8 cellular contexts compared by ENCODE assay signal in genomic region chr5:119411291-119411934, GRCh38. TPM values are rescaled to one million over a fixed set of nuclear protein-coding genes. Genes with fewer than 3 reads are reported as not detected.
DNase-seq lines count a peak whose midpoint lies in the region; FAIRE-seq and TF ChIP-seq lines count a peak whose summit lies in the region.

No MANE protein-coding gene starts in this region.

- no peak overlapping the region for H3K14ac ChIP-seq in H1 (ENCODE audit: insufficient read length)

- H3K4me2 ChIP-seq in OCI-LY1 (ENCODE audit: low read length) (peak overlapping the region; percentile 66), H1 (ENCODE audit: insufficient read depth in 1 of 2, low read depth in 2 of 2, low read length in 2 of 2) (peak overlapping the region; percentile 20 to 87)

- POLR2A ChIA-PET in H1 (lab: Charles Lee; ENCODE audit: partially characterized antibody) = interaction anchor here (0.9 to 1.2 kb wide), 3 partner anchors 25 to 423 kb away, joined by 3 to 6 read pairs (median 4); partner anchors contain the start of gene DTWD2

- H3K79me1 ChIP-seq in H1 (ENCODE audit: low read depth, low read length) = no peaks in the 10 kb centered on the region

- no peak overlapping the region for H3K4ac ChIP-seq in H1 (replicated peaks; ENCODE audit: insufficient read length, low read depth, low read length)

- peaks cover 7% of the 10 kb centered on the region for H3K4me1 Mint-ChIP-seq in neural crest cell

- H4K91ac ChIP-seq in H1 (replicated peaks; ENCODE audit: insufficient read length, low read length) = no peak overlapping the region

- no peak for TF ChIP-seq EP300 in H1 (IDR thresholded peaks at IDR 0.05; ENCODE audit: borderline replicate concordance in 1 of 2, low read depth in 2 of 2, low read length in 2 of 2)

- no peak; a peak in 1 of 4 replicates for TF ChIP-seq RAD21 in H1 (IDR thresholded peaks at IDR 0.05 in 1 of 2, conservative IDR thresholded peaks at IDR 0.05 in 1 of 2; ENCODE audit: low read depth in 2 of 2, low read length in 2 of 2)

- H3K4me3 Mint-ChIP-seq in neural crest cell = peak overlapping the region; percentile 88

- no peak for TF ChIP-seq POLR2A in H1 (IDR thresholded peaks at IDR 0.05; ENCODE audit: control extremely low read depth in 1 of 2, low read depth in 2 of 2, low read length in 2 of 2)

- no peaks in the 10 kb centered on the region for H3K9me3 Mint-ChIP-seq in neural crest cell

- WGBS in H1 (ENCODE audit: extremely low coverage in 1 of 2, insufficient coverage in 1 of 2, insufficient read length in 1 of 2, insufficient replicate concordance in 2 of 2, low coverage in 1 of 2, low lambda C conversion rate in 2 of 2, missing lambda C conversion rate in 1 of 2), 2 experiments = 26% methylated on average over 9 of the region's 9 CpGs; no CpG with 5 or more reads in 1 of the 2 experiments

- no peak overlapping the region for H2BK15ac ChIP-seq in H1 (ENCODE audit: low read length)

- H3K4me1 ChIP-seq in OCI-LY1 (ENCODE audit: insufficient read depth, low read length, severe bottlenecking) = peaks cover 29% of the 10 kb centered on the region
- no peaks in the 10 kb centered on the region for H3K4me1 ChIP-seq in H1 (replicated peaks in 1 of 4; ENCODE audit: control insufficient read depth in 3 of 4, insufficient read depth in 4 of 4, low read length in 3 of 4)

- no peak overlapping the region for H4K5ac ChIP-seq in H1 (ENCODE audit: insufficient read length, low read depth, low read length)

- H2AK5ac ChIP-seq in H1 (ENCODE audit: low read depth, low read length) = no peak overlapping the region

- no peaks in the 10 kb centered on the region for H3K36me3 Mint-ChIP-seq in neural crest cell (ENCODE audit: low read depth)

- no peak overlapping the region for H4K8ac ChIP-seq in H1 (ENCODE audit: extremely low read depth, insufficient read depth, low read length)

- H3K27me3 ChIP-seq in OCI-LY1 (ENCODE audit: insufficient read depth, low read length) = no peaks in the 10 kb centered on the region
- no peaks in the 10 kb centered on the region for H3K27me3 ChIP-seq in H1 (replicated peaks in 1 of 4; ENCODE audit: control insufficient read depth in 3 of 4, extremely low read depth in 1 of 4, insufficient read depth in 3 of 4, low read length in 3 of 4)

- no peaks in the 10 kb centered on the region for H3K79me2 ChIP-seq in OCI-LY1 (ENCODE audit: insufficient read depth, low read length)
- H3K79me2 ChIP-seq in H1 (ENCODE audit: control insufficient read depth in 1 of 2, insufficient read depth in 2 of 2, low read length in 2 of 2) = no peaks in the 10 kb centered on the region

- no peak overlapping the region for H2BK5ac ChIP-seq in H1 (ENCODE audit: low read depth, low read length)

- H3K9me3 ChIP-seq in OCI-LY1 (ENCODE audit: low read length) (no peaks in the 10 kb centered on the region), H1 (ENCODE audit: insufficient read depth in 2 of 2, low read depth in 1 of 2, low read length in 1 of 2) (no peaks in the 10 kb centered on the region)

- TF ChIP-seq CTCF in OCI-LY1 (IDR thresholded peaks at IDR 0.05; ENCODE audit: low read length) (no peak), H1 (IDR thresholded peaks at IDR 0.05; ENCODE audit: control extremely low read depth in 1 of 3, insufficient read depth in 1 of 3, low read depth in 1 of 3, low read length in 3 of 3) (peak in 1 of 3 experiments; percentile 48; a peak in 2 of 4 replicates), neural crest cell (conservative IDR thresholded peaks at IDR 0.05) (no peak)

- H3K36me3 ChIP-seq in OCI-LY1 (ENCODE audit: insufficient read depth, low read length) = no peaks in the 10 kb centered on the region
- no peaks in the 10 kb centered on the region for H3K36me3 ChIP-seq in H1 (ENCODE audit: control insufficient read depth in 2 of 4, insufficient read depth in 4 of 4, low read length in 3 of 4)

- CTCF ChIA-PET in H1 (lab: Charles Lee; ENCODE audit: partially characterized antibody) = interaction anchor here (0.6 to 5.4 kb wide), 74 partner anchors 7 to 464 kb away, joined by 3 to 46 read pairs (median 6); partner anchors contain the start of gene DTWD2

- no peaks in the 10 kb centered on the region for H3K9me2 ChIP-seq in OCI-LY1 (ENCODE audit: low read depth, low read length)

- H3K27ac Mint-ChIP-seq in neural crest cell (ENCODE audit: unreplicated experiment) = peak overlapping the region; percentile 97

- no peaks in the 10 kb centered on the region for H4K20me1 ChIP-seq in OCI-LY1 (ENCODE audit: insufficient read depth, low read length)
- H4K20me1 ChIP-seq in H1 (replicated peaks in 1 of 2; ENCODE audit: control insufficient read depth in 1 of 2, insufficient read depth in 2 of 2, low read length in 2 of 2) = no peaks in the 10 kb centered on the region

- DNase-seq in GM03348 (ENCODE audit: low spot score) (peak; percentile 56), H1 (ENCODE audit: low read depth in 1 of 2, low spot score in 2 of 2) (no peak), neural crest cell (ENCODE audit: low read depth, low spot score) (no peak), HUDEP-2 (lab: John Stamatoyannopoulos, UW; ENCODE audit: unreplicated experiment in 76 of 76) (no peak), NCI-H446 treated with DMSO at 0.1 percent for 48 hours (lab: John Stamatoyannopoulos, UW) (no peak), NCI-H510A (lab: John Stamatoyannopoulos, UW) (no peak), NCI-H82 treated with DMSO at 0.1 percent for 48 hours (lab: John Stamatoyannopoulos, UW; ENCODE audit: unreplicated experiment) (no peak)

- H2BK20ac ChIP-seq in H1 (ENCODE audit: low read length) = no peak overlapping the region

- H2BK12ac ChIP-seq in H1 (ENCODE audit: low read depth, low read length) = no peak overlapping the region

- no peaks in the 10 kb centered on the region for H3F3A ChIP-seq in OCI-LY1 (ENCODE audit: insufficient read depth, low read length)

- no peak overlapping the region for H3K18ac ChIP-seq in H1 (ENCODE audit: extremely low read depth, low read length)

- H3K9ac ChIP-seq in OCI-LY1 (ENCODE audit: low read length) (peak overlapping the region; percentile 12; the same call in 1 of the 2 replicates), H1 (replicated peaks in 1 of 4; ENCODE audit: extremely low read depth in 1 of 4, low read depth in 3 of 4, low read length in 3 of 4) (no peak overlapping the region; a peak in 2 of 7 replicates)

- peaks cover 3% of the 10 kb centered on the region for H3K27me3 Mint-ChIP-seq in neural crest cell (ENCODE audit: low read depth)

- no peak for FAIRE-seq in H1 (lab: Jason Lieb, UNC)

- no peak overlapping the region for H3K23ac ChIP-seq in H1 (ENCODE audit: insufficient read length)

- H3K27ac ChIP-seq in OCI-LY1 (ENCODE audit: low read depth, low read length, poor library complexity, severe bottlenecking) (no peak overlapping the region), H1 (ENCODE audit: low read depth, low read length) (no peak overlapping the region)

- H3K4me3 ChIP-seq in OCI-LY1 (ENCODE audit: low read depth, low read length, poor library complexity, severe bottlenecking) = peak overlapping the region; percentile 46
- peak overlapping the region; percentile 43 to 70 (median 56); a peak in 7 of 8 replicates for H3K4me3 ChIP-seq in H1 (ENCODE audit: extremely low read depth in 1 of 4, insufficient read depth in 2 of 4, low read depth in 3 of 4, low read length in 4 of 4)

- no peak overlapping the region for H2BK120ac ChIP-seq in H1 (replicated peaks; ENCODE audit: low read depth, low read length)

- H3K23me2 ChIP-seq in H1 (ENCODE audit: low read depth, low read length) = no peaks in the 10 kb centered on the region; the same call in 1 of the 2 replicates

- peak overlapping the region; percentile 76; the same call in 1 of the 2 replicates for H2AFZ ChIP-seq in OCI-LY1 (ENCODE audit: low read length)
- H2AFZ ChIP-seq in H1 (ENCODE audit: low read length) = peak overlapping the region; percentile 100

- no peak overlapping the region for H3K56ac ChIP-seq in H1 (replicated peaks; ENCODE audit: insufficient read length, low read depth, low read length)

TF ChIP-seq in H1, 55 proteins besides CTCF, POLR2A, EP300 and RAD21 (continues in another document):
- TF ChIP-seq FOSL1 (IDR thresholded peaks at IDR 0.05; ENCODE audit: insufficient read depth, low read depth, low read length) (no peak), NRF1 (IDR thresholded peaks at IDR 0.05; ENCODE audit: low read depth, low read length) (no peak), ATF3 (IDR thresholded peaks at IDR 0.05; ENCODE audit: insufficient read depth, low read depth, low read length) (no peak), BRCA1 (IDR thresholded peaks at IDR 0.05; ENCODE audit: low read depth, low read length) (no peak), HDAC2 (IDR thresholded peaks at IDR 0.05; ENCODE audit: borderline replicate concordance in 1 of 2, low read depth in 2 of 2, low read length in 2 of 2) (no peak)

RNA-seq across cellular contexts. Expression of gene HSD17B4, which starts 40.9 kb away (rescaled TPM):
- total RNA-seq in H1 (2021; fragmentation: NEBNext Ultra II Directional; extraction: Animal tissue kit (Norgen Biotek cat#: 25700)) = 360 and 369 TPM in 2 replicates
- polyA plus RNA-seq in H1 (2011; rRNA removed) = 209 and 305 TPM in 2 replicates
- polyA plus RNA-seq in H1 (2011; cell fraction: cytosol; rRNA removed) = 324 TPM
- 194 TPM for polyA plus RNA-seq in H1 (2011; cell fraction: nucleus; rRNA removed)
- 418 to 601 TPM (median 461 TPM) in 4 replicates for polyA plus RNA-seq in H1 (2012, experiment 1 of 2)
- polyA plus RNA-seq in H1 (2012, experiment 2 of 2) = 51.1 TPM
- polyA plus RNA-seq in H1 (2013, experiment 1 of 2) = 269 TPM
- 281 TPM for polyA plus RNA-seq in H1 (2013, experiment 2 of 2)
- 608 and 793 TPM in 2 replicates for polyA minus RNA-seq in H1 (2011; rRNA and poly(A)+ RNA removed)
- 194 TPM for polyA minus RNA-seq in H1 (2011; cell fraction: cytosol; rRNA and poly(A)+ RNA removed)
- 250 TPM for polyA minus RNA-seq in H1 (2011; cell fraction: nucleus; rRNA and poly(A)+ RNA removed)
- total RNA-seq in neural crest cell = 179 and 214 TPM in 2 replicates

RNA-seq across cellular contexts. Expression of gene TNFAIP8, which starts 55.6 kb away (rescaled TPM):
- total RNA-seq in H1 (2021; fragmentation: NEBNext Ultra II Directional; extraction: Animal tissue kit (Norgen Biotek cat#: 25700)) = 17.8 and 19.3 TPM in 2 replicates
- polyA plus RNA-seq in H1 (2011; rRNA removed) = 9.4 and 12.4 TPM in 2 replicates
- 15.9 TPM for polyA plus RNA-seq in H1 (2011; cell fraction: cytosol; rRNA removed)
- polyA plus RNA-seq in H1 (2011; cell fraction: nucleus; rRNA removed) = 10.8 TPM
- 15.0 to 23.2 TPM (median 17.1 TPM) in 4 replicates for polyA plus RNA-seq in H1 (2012, experiment 1 of 2)
- 2.8 TPM for polyA plus RNA-seq in H1 (2012, experiment 2 of 2)
- polyA plus RNA-seq in H1 (2013, experiment 1 of 2) = 12.1 TPM
- 12.9 TPM for polyA plus RNA-seq in H1 (2013, experiment 2 of 2)
- 11.5 and 12.8 TPM in 2 replicates for polyA minus RNA-seq in H1 (2011; rRNA and poly(A)+ RNA removed)
- polyA minus RNA-seq in H1 (2011; cell fraction: cytosol; rRNA and poly(A)+ RNA removed) = 19.8 TPM
- 19.0 TPM for polyA minus RNA-seq in H1 (2011; cell fraction: nucleus; rRNA and poly(A)+ RNA removed)
- 8.6 and 10.8 TPM in 2 replicates for total RNA-seq in neural crest cell
